19 cellular contexts compared by ENCODE assay signal in genomic region chr2:177610813-177611212, GRCh38.
"Had no signal": no experiment of that assay in that cellular context is flagged by ENCODE, and none has a peak within 500 bp of the region (broad histone marks: within the 10 kb centered on the region; RNA-seq: fewer than 3 reads in every experiment).

No MANE protein-coding gene starts in this region.

- H3K9me3 Mint-ChIP-seq: memory B cell; natural killer cell treated with Interleukin-12 subunit alpha and Interleukin-12 subunit beta and Interleukin-15 and Interleukin-18, amount 100 ng/mL, for 72 hours had no signal

- ATAC-seq: heart left ventricle; natural killer cell treated with Interleukin-12 subunit alpha and Interleukin-12 subunit beta and Interleukin-15 and Interleukin-18, amount 100 ng/mL, for 72 hours had no signal

- H3K4me1 ChIP-seq: colonic mucosa, parathyroid adenoma, right atrium auricular region, stomach, uterus had no signal

- H3K4me3 ChIP-seq: colonic mucosa, heart left ventricle, right atrium auricular region, stomach, thoracic aorta, uterus had no signal

- H3K4me3 Mint-ChIP-seq: memory B cell; natural killer cell treated with Interleukin-12 subunit alpha and Interleukin-12 subunit beta and Interleukin-15 and Interleukin-18, amount 100 ng/mL, for 72 hours; type B pancreatic cell had no signal

- H3K27me3 Mint-ChIP-seq: memory B cell, type B pancreatic cell had no signal

- H3K79me2 ChIP-seq: parathyroid adenoma had no signal

- H3K27ac ChIP-seq: colonic mucosa, heart left ventricle, parathyroid adenoma, right atrium auricular region, thoracic aorta, uterus had no signal

- H3K36me3 ChIP-seq: colonic mucosa, heart left ventricle, right atrium auricular region, stomach, thoracic aorta, uterus had no signal

- H2AFZ ChIP-seq: parathyroid adenoma had no signal

- DNase-seq: colonic mucosa; dermis blood vessel endothelial cell; heart left ventricle; hypothalamus; kidney glomerular epithelial cell; midbrain; occipital lobe; small intestine; stimulated activated CD4-positive, alpha-beta T cell treated with anti-CD3 and anti-CD28 coated beads, Interleukin-12 subunit alpha, Interleukin-12 subunit beta, amount 100 ng/mL, for 4 hours; stimulated activated naive CD4-positive, alpha-beta T cell; stomach; substantia nigra; uterus had no signal

- H3K4me1 Mint-ChIP-seq: memory B cell had no signal

- H3K27ac Mint-ChIP-seq: memory B cell; natural killer cell treated with Interleukin-12 subunit alpha and Interleukin-12 subunit beta and Interleukin-15 and Interleukin-18, amount 100 ng/mL, for 72 hours; type B pancreatic cell had no signal

- H3K9me3 ChIP-seq: colonic mucosa, heart left ventricle, right atrium auricular region, stomach, thoracic aorta, uterus had no signal

- H3K27me3 ChIP-seq: colonic mucosa, heart left ventricle, right atrium auricular region, stomach, uterus had no signal
